ENCODE assay signal across 8 cellular contexts in the genomic region with DNA sequence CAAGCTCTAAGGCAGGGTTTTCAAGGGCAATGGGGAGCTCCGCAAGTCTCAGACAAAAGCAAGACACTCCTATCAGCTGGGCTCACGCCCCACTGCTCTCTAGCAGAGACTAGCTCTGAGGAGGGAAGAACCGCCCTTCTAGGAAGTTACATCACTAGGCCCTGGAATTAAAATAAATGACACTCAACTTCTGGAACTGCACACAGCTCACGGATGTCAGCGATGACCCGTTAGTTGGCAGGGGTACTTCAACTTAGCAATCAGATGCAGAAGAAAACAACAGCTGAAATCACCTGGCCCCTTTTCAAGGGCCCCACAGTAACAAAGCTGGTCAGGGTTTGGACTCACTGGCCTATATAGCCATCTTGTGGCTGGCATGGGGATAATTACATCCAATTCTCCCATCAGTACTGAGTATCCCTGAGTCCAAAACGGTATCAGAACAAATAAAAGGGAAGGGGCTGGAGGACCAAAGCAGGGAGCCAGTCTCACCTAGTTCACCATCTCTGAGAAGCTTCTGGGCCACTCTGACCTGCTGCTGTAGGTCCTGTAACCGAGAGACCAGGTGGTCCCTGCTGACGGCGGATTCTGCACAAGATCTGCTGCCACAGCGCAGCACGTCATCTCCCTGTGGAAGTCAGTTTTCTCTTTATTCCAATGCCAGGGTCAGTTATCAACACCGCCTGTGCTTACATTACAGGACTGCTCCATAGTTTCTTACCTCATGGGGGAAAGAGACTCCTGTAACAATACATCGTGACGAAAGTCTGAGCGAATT. TPM values are rescaled to one million over a fixed set of nuclear protein-coding genes. Genes with fewer than 3 reads are reported as not detected.
DNase-seq lines count a peak whose midpoint lies in the region; ATAC-seq, FAIRE-seq and TF ChIP-seq lines count a peak whose summit lies in the region.

No MANE protein-coding gene starts in this region.

- peaks cover 42% of the 10 kb centered on the region for H3F3A ChIP-seq in SK-N-SH (replicated peaks; ENCODE audit: insufficient read depth)

- H4K20me1 ChIP-seq in SK-N-SH (ENCODE audit: insufficient read depth), result no peaks in the 10 kb centered on the region

- POLR2A ChIA-PET in SK-N-SH (lab: Yijun Ruan, JAX), result interaction anchor here (0.6 to 2.2 kb wide), 3 partner anchors 11 to 67 kb away, joined by 3 to 9 read pairs (median 5); a partner anchor contains a TSS

- H2AFZ ChIP-seq in SK-N-SH (ENCODE audit: low read depth) (no peak overlapping the region), neuronal stem cell (ENCODE audit: low read length) (no peak overlapping the region)

- no peaks in the 10 kb centered on the region for H3K27me3 ChIP-seq in SK-N-SH (ENCODE audit: insufficient read depth)
- H3K27me3 ChIP-seq in muscle layer of duodenum (ENCODE audit: low read depth, low read length), result no peaks in the 10 kb centered on the region
- H3K27me3 ChIP-seq in neuronal stem cell (ENCODE audit: control insufficient read depth in 3 of 3, insufficient read depth in 3 of 3, low read depth in 1 of 3, low read length in 3 of 3), result no peaks in the 10 kb centered on the region

- H3K14ac ChIP-seq in neuronal stem cell (ENCODE audit: low read length), result no peak overlapping the region

- H3K36me3 ChIP-seq in SK-N-SH (replicated peaks in 1 of 2; ENCODE audit: control insufficient read depth in 1 of 2, insufficient read depth in 2 of 2, low read length in 1 of 2) (peaks cover 9 to 23% of the 10 kb centered on the region in 2 experiments), muscle layer of duodenum (ENCODE audit: control insufficient read depth in 1 of 2, insufficient read depth in 2 of 2, low read length in 2 of 2) (peaks cover 4 to 12% of the 10 kb centered on the region in 2 donors), neuronal stem cell (replicated peaks in 1 of 2; ENCODE audit: control insufficient read depth in 2 of 2, insufficient read depth in 2 of 2, low read length in 2 of 2) (peaks cover 38 to 83% of the 10 kb centered on the region in 2 donors)

- ATAC-seq in GM21528 (IDR thresholded peaks at IDR 0.05; ENCODE audit: low FRiP score, unreplicated experiment) (no peak), HG03025 (IDR thresholded peaks at IDR 0.05; ENCODE audit: low FRiP score, unreplicated experiment) (no peak)

- no peak overlapping the region for H2BK120ac ChIP-seq in neuronal stem cell (ENCODE audit: low read depth, low read length)

- H3K4me1 ChIP-seq in SK-N-SH (ENCODE audit: control insufficient read depth in 1 of 2, insufficient read depth in 2 of 2, low read depth in 1 of 2, low read length in 1 of 2) (peaks cover 14 to 26% of the 10 kb centered on the region in 2 experiments; a peak in 3 of 4 replicates), muscle layer of duodenum (ENCODE audit: control insufficient read depth in 1 of 2, insufficient read depth in 2 of 2, low read length in 2 of 2) (peaks cover 20 to 26% of the 10 kb centered on the region in 2 donors), neuronal stem cell (ENCODE audit: control insufficient read depth in 2 of 2, insufficient read depth in 1 of 2, low read depth in 1 of 2, low read length in 2 of 2) (no peaks in the 10 kb centered on the region)

- H3K9me2 ChIP-seq in SK-N-SH, result no peaks in the 10 kb centered on the region

- H3K79me1 ChIP-seq in neuronal stem cell (ENCODE audit: low read depth, low read length), result no peaks in the 10 kb centered on the region

- peak; percentile 34 for TF ChIP-seq POLR2A in erythroblast (IDR thresholded peaks at IDR 0.05; ENCODE audit: low read length)

- TF ChIP-seq EP300 in SK-N-SH (IDR thresholded peaks at IDR 0.05; ENCODE audit: borderline replicate concordance in 1 of 2, low read depth in 1 of 2, low read length in 1 of 2), result no peak

- H3K4me3 ChIP-seq in AG10803 (ENCODE audit: low read length) (peak overlapping the region; percentile 10), SK-N-SH (ENCODE audit: low read depth in 2 of 2, low read length in 1 of 2) (no peak overlapping the region; a peak in 1 of 4 replicates), muscle layer of duodenum (ENCODE audit: low read depth in 1 of 2, low read length in 2 of 2) (peak overlapping the region; percentile 37 to 43), neuronal stem cell (ENCODE audit: low read length in 2 of 2) (no peak overlapping the region)

- no peak overlapping the region for H2AK5ac ChIP-seq in neuronal stem cell (ENCODE audit: low read depth, low read length)

- no peak overlapping the region for H2BK5ac ChIP-seq in neuronal stem cell (ENCODE audit: low read length)

- no peak overlapping the region for H4K8ac ChIP-seq in neuronal stem cell (ENCODE audit: low read depth, low read length)

- H3K27ac ChIP-seq in SK-N-SH (ENCODE audit: low read depth in 2 of 2, low read length in 1 of 2) (peak overlapping the region in 1 of 2 experiments; percentile 18; a peak in 2 of 4 replicates), muscle layer of duodenum (ENCODE audit: low read length) (peak overlapping the region; percentile 95), neuronal stem cell (replicated peaks; ENCODE audit: low read length) (no peak overlapping the region)

- no peaks in the 10 kb centered on the region for H3K9me3 ChIP-seq in SK-N-SH
- H3K9me3 ChIP-seq in muscle layer of duodenum (ENCODE audit: control insufficient read depth in 1 of 2, low read length in 2 of 2), result no peaks in the 10 kb centered on the region
- H3K9me3 ChIP-seq in neuronal stem cell (replicated peaks in 1 of 2; ENCODE audit: control insufficient read depth in 2 of 2, insufficient read depth in 1 of 2, low read depth in 1 of 2, low read length in 2 of 2), result no peaks in the 10 kb centered on the region

- peak; percentile 47 for FAIRE-seq in GM19239 (lab: Jason Lieb, UNC)

- H3K4ac ChIP-seq in neuronal stem cell (ENCODE audit: low read length), result no peak overlapping the region

- CTCF ChIA-PET in SK-N-SH (lab: Yijun Ruan, JAX), result interaction anchor here (0.7 to 7.9 kb wide), 27 partner anchors 9 to 210 kb away, joined by 3 to 112 read pairs (median 4); a partner anchor contains a TSS

- H3K18ac ChIP-seq in neuronal stem cell (ENCODE audit: low read length), result no peak overlapping the region

- WGBS in SK-N-SH (ENCODE audit: low lambda C conversion rate), result 69% methylated on average over 16 of the region's 16 CpGs
- WGBS in neuronal stem cell (ENCODE audit: extremely low coverage in 2 of 2, insufficient read length in 2 of 2, insufficient replicate concordance in 1 of 2), 2 donors, result no CpG with 5 or more reads among the region's 16 CpGs

- H3K9ac ChIP-seq in SK-N-SH (no peak overlapping the region), neuronal stem cell (ENCODE audit: low read depth, low read length, poor library complexity) (no peak overlapping the region)

- TF ChIP-seq RAD21 in SK-N-SH (IDR thresholded peaks at IDR 0.05; ENCODE audit: low read length), result peak; percentile 85

- H3K4me2 ChIP-seq in SK-N-SH (0 out of 2 replicates have a peak overlapping the region, but pooled peaks have one; percentile 11), neuronal stem cell (ENCODE audit: insufficient read depth, low read length, poor library complexity, severe bottlenecking) (no peak overlapping the region)

- no peak overlapping the region for H4K91ac ChIP-seq in neuronal stem cell (ENCODE audit: low read depth, low read length, poor library complexity)

- H2BK12ac ChIP-seq in neuronal stem cell (ENCODE audit: low read length), result no peak overlapping the region

- H3K79me2 ChIP-seq in SK-N-SH (ENCODE audit: insufficient read depth), result peaks cover 16% of the 10 kb centered on the region; the same call in 1 of the 2 replicates

- TF ChIP-seq CTCF in AG10803 (conservative IDR thresholded peaks at IDR 0.05; ENCODE audit: low read length) (peak; percentile 84), SK-N-SH (IDR thresholded peaks at IDR 0.05) (peak; percentile 77)

- no peak overlapping the region for H2BK15ac ChIP-seq in neuronal stem cell (ENCODE audit: low read length)

- DNase-seq in AG10803 (ENCODE audit: low read depth) (peak; percentile 98), GM19239 (ENCODE audit: insufficient read length, low spot score) (no peak), SK-N-SH (peak; percentile 78), erythroblast (lab: John Stamatoyannopoulos, UW) (peak; percentile 84 to 87), neuronal stem cell (ENCODE audit: low spot score) (no peak)

- H3K23ac ChIP-seq in neuronal stem cell (ENCODE audit: low read depth, low read length, poor library complexity), result no peak overlapping the region

TF ChIP-seq in SK-N-SH, 30 proteins besides CTCF, POLR2A, EP300 and RAD21:
- TF ChIP-seq SMC3 (IDR thresholded peaks at IDR 0.05; ENCODE audit: low read depth, low read length), result peak; percentile 86
- 0 out of 2 replicates have a peak, but pooled peaks have one; percentile 11 for TF ChIP-seq TAF1 (IDR thresholded peaks at IDR 0.05; ENCODE audit: borderline replicate concordance, low read depth, low read length)
- no peak for TF ChIP-seq TEAD4 (IDR thresholded peaks at IDR 0.05; ENCODE audit: borderline replicate concordance, insufficient read depth)
- 0 out of 2 replicates have a peak, but pooled peaks have one; percentile 16 for TF ChIP-seq TCF12 (IDR thresholded peaks at IDR 0.05)

RNA-seq across cellular contexts. Expression of a gene that starts 22.2 kb away (rescaled TPM):
- 380 and 392 TPM in 2 replicates for polyA plus RNA-seq in SK-N-SH (2012; rRNA removed)
- 248 and 316 TPM in 2 replicates for polyA plus RNA-seq in SK-N-SH (2012; cell fraction: cytosol; rRNA removed)
- 275 and 299 TPM in 2 replicates for polyA plus RNA-seq in SK-N-SH (2012; cell fraction: nucleus; rRNA removed)
- polyA plus RNA-seq in neuronal stem cell (2013, experiment 1 of 2), result 65.7 TPM
- 62.7 TPM for polyA plus RNA-seq in neuronal stem cell (2013, experiment 2 of 2)

RNA-seq across cellular contexts. Expression of a gene that starts 41.4 kb away (rescaled TPM):
- polyA plus RNA-seq in SK-N-SH (2012; rRNA removed), result 0.16 and 0.26 TPM in 2 replicates
- 0.05 and 0.18 TPM in 2 replicates for polyA plus RNA-seq in SK-N-SH (2012; cell fraction: cytosol; rRNA removed)
- 1.0 and 1.5 TPM in 2 replicates for polyA plus RNA-seq in SK-N-SH (2012; cell fraction: nucleus; rRNA removed)
- polyA plus RNA-seq in neuronal stem cell (2013, experiment 1 of 2), result 0.11 TPM
- polyA plus RNA-seq in neuronal stem cell (2013, experiment 2 of 2), result 0.12 TPM

RNA-seq across cellular contexts. Expression of a gene that starts 45.7 kb away (rescaled TPM):
- 4.9 and 6.1 TPM in 2 replicates for polyA plus RNA-seq in SK-N-SH (2012; rRNA removed)
- polyA plus RNA-seq in SK-N-SH (2012; cell fraction: cytosol; rRNA removed), result 3.0 and 3.9 TPM in 2 replicates
- polyA plus RNA-seq in SK-N-SH (2012; cell fraction: nucleus; rRNA removed), result 8.2 and 13.4 TPM in 2 replicates
- 9.2 TPM for polyA plus RNA-seq in neuronal stem cell (2013, experiment 1 of 2)
- 9.9 TPM for polyA plus RNA-seq in neuronal stem cell (2013, experiment 2 of 2)

RNA-seq across cellular contexts. Expression of a gene that starts 45.8 kb away (rescaled TPM):
- polyA plus RNA-seq in SK-N-SH (2012; rRNA removed), result 47.2 and 53.7 TPM in 2 replicates
- polyA plus RNA-seq in SK-N-SH (2012; cell fraction: cytosol; rRNA removed), result 48.7 and 51.8 TPM in 2 replicates
- 54.9 and 57.1 TPM in 2 replicates for polyA plus RNA-seq in SK-N-SH (2012; cell fraction: nucleus; rRNA removed)
- 61.4 TPM for polyA plus RNA-seq in neuronal stem cell (2013, experiment 1 of 2)
- 60.4 TPM for polyA plus RNA-seq in neuronal stem cell (2013, experiment 2 of 2)

RNA-seq across cellular contexts. Expression of a gene that starts 59.5 kb away (rescaled TPM):
- 7.2 and 9.3 TPM in 2 replicates for polyA plus RNA-seq in SK-N-SH (2012; rRNA removed)
- 2.4 and 4.3 TPM in 2 replicates for polyA plus RNA-seq in SK-N-SH (2012; cell fraction: cytosol; rRNA removed)
- 30.4 and 32.0 TPM in 2 replicates for polyA plus RNA-seq in SK-N-SH (2012; cell fraction: nucleus; rRNA removed)
- 2.8 TPM for polyA plus RNA-seq in neuronal stem cell (2013, experiment 1 of 2)
- 3.3 TPM for polyA plus RNA-seq in neuronal stem cell (2013, experiment 2 of 2)

Comparison
In these comparisons a context has a peak if more than half of its experiments do, and no peak if none do; other contexts are left out.
1. DNase-seq: peak in AG10803 (single experiment), SK-N-SH (single experiment) and erythroblast (2 of 2); none in GM19239 (single experiment) and neuronal stem cell (single experiment).
2. H3K4me3 ChIP-seq: peak in AG10803 (single experiment) and muscle layer of duodenum (2 of 2); none in SK-N-SH (0 of 2) and neuronal stem cell (0 of 2).